Comparison of ENCODE assay signal across 15 cellular contexts in genomic region chr1:89218941-89219340, GRCh38. TPM values are rescaled to one million over a fixed set of nuclear protein-coding genes. Genes with fewer than 3 reads are reported as not detected.
"Had no signal": no experiment of that assay in that cellular context is flagged by ENCODE, and none has a peak within 500 bp of the region (broad histone marks: within the 10 kb centered on the region; RNA-seq: fewer than 3 reads in every experiment).

No MANE protein-coding gene starts in this region.

RNA-seq across cellular contexts. Expression of gene GBP4, which starts 20.2 kb away (rescaled TPM):
- total RNA-seq: neural crest cell, osteocyte had no signal

RNA-seq across cellular contexts. Expression of gene GBP7, which starts 43.1 kb away (rescaled TPM):
- total RNA-seq: neural crest cell, omental fat pad, osteocyte, posterior vena cava, prostate gland, pulmonary artery endothelial cell, right atrium auricular region, smooth muscle cell, suprapubic skin, testis, transverse colon, urinary bladder, uterus had no signal
- polyA plus RNA-seq: naive thymus-derived CD8-positive, alpha-beta T cell; pancreas; smooth muscle cell had no signal

RNA-seq across cellular contexts. Expression of gene GBP5, which starts 53.7 kb away (rescaled TPM):
- total RNA-seq: neural crest cell, osteocyte, smooth muscle cell had no signal
- polyA plus RNA-seq: smooth muscle cell had no signal
